Comparison of ENCODE assay signal across 18 cellular contexts in genomic region chr5:125890387-125890955, GRCh38.
DNase-seq lines count a peak whose midpoint lies in the region; ATAC-seq lines count a peak whose summit lies in the region.
"Had no signal": no experiment of that assay in that cellular context is flagged by ENCODE, and none has a peak within 500 bp of the region (broad histone marks: within the 10 kb centered on the region; RNA-seq: fewer than 3 reads in every experiment).

No MANE protein-coding gene starts in this region.

- H3K9me3 Mint-ChIP-seq in T-cell: peaks cover 5 to 13% (median 8%) of the 10 kb centered on the region in 3 donors
- peaks cover 7% of the 10 kb centered on the region for H3K9me3 Mint-ChIP-seq in activated CD4-positive, alpha-beta T cell treated with anti-CD3 and anti-CD28 coated beads, Interleukin-2, amount 10 ng/mL, durations not matched to agents 7 days and 5 days

- H3K27ac Mint-ChIP-seq in T-cell: no peak overlapping the region
- H3K27ac Mint-ChIP-seq in activated CD4-positive, alpha-beta T cell treated with anti-CD3 and anti-CD28 coated beads, Interleukin-2, amount 10 ng/mL, durations not matched to agents 7 days and 5 days: no peak overlapping the region
- H3K27ac Mint-ChIP-seq: CD8-positive, alpha-beta memory T cell had no signal

- POLR2A ChIA-PET in T-cell (lab: Charles Lee): no interaction called here
- POLR2A ChIA-PET in activated CD4-positive, alpha-beta T cell treated with anti-CD3 and anti-CD28 coated beads, Interleukin-2, amount 10 ng/mL, durations not matched to agents 7 days and 5 days (lab: Charles Lee): no interaction called here

- ATAC-seq in left cardiac atrium (peak; percentile 50 to 58), Right ventricle myocardium inferior (no peak), T-cell (replicated peaks in 1 of 4) (no peak), GM18861 (IDR thresholded peaks at IDR 0.05; ENCODE audit: unreplicated experiment) (no peak)
- ATAC-seq: A549 had no signal

- H3K36me3 Mint-ChIP-seq in T-cell: no peaks in the 10 kb centered on the region
- no peaks in the 10 kb centered on the region for H3K36me3 Mint-ChIP-seq in activated CD4-positive, alpha-beta T cell treated with anti-CD3 and anti-CD28 coated beads, Interleukin-2, amount 10 ng/mL, durations not matched to agents 7 days and 5 days (ENCODE audit: low read depth)
- H3K36me3 Mint-ChIP-seq: CD8-positive, alpha-beta memory T cell had no signal

- no peaks in the 10 kb centered on the region for H3K4me1 Mint-ChIP-seq in T-cell
- no peaks in the 10 kb centered on the region for H3K4me1 Mint-ChIP-seq in activated CD4-positive, alpha-beta T cell treated with anti-CD3 and anti-CD28 coated beads, Interleukin-2, amount 10 ng/mL, durations not matched to agents 7 days and 5 days
- H3K4me1 Mint-ChIP-seq: CD8-positive, alpha-beta memory T cell had no signal

- CTCF ChIA-PET in T-cell (lab: Charles Lee): no interaction called here
- CTCF ChIA-PET in activated CD4-positive, alpha-beta T cell treated with anti-CD3 and anti-CD28 coated beads, Interleukin-2, amount 10 ng/mL, durations not matched to agents 7 days and 5 days (lab: Charles Lee): no interaction called here

- no peak overlapping the region for H3K4me3 Mint-ChIP-seq in T-cell
- H3K4me3 Mint-ChIP-seq in activated CD4-positive, alpha-beta T cell treated with anti-CD3 and anti-CD28 coated beads, Interleukin-2, amount 10 ng/mL, durations not matched to agents 7 days and 5 days: no peak overlapping the region
- H3K4me3 Mint-ChIP-seq: CD8-positive, alpha-beta memory T cell had no signal

- DNase-seq in left cardiac atrium (no peak), Right ventricle myocardium inferior (ENCODE audit: missing footprints) (no peak), amniotic epithelial cell (ENCODE audit: low read depth) (peak; percentile 64), fibroblast of gingiva (ENCODE audit: low read depth) (peak; percentile 65), myocyte (ENCODE audit: low read depth) (peak; percentile 8), T-cell (no peak)
- DNase-seq in activated CD4-positive, alpha-beta T cell treated with anti-CD3 and anti-CD28 coated beads, Interleukin-2, amount 10 ng/mL, durations not matched to agents 7 days and 5 days: no peak
- DNase-seq: CD8-positive, alpha-beta memory T cell; DMS79 treated with DMSO at 0.1 percent for 48 hours; GOT3; NCI-H1417 treated with DMSO at 0.1 percent for 48 hours; NCI-H1930; NCI-H446 treated with DMSO at 0.1 percent for 48 hours; NCI-H748 treated with DMSO at 0.1 percent for 48 hours; PC-9; SHP77 treated with DMSO at 0.1 percent for 48 hours had no signal

- intact Hi-C loops in left cardiac atrium (cut with DNase I): no loop called here
- intact Hi-C loops in Right ventricle myocardium inferior (cut with DNase I): no loop called here

- no peaks in the 10 kb centered on the region for H3K27me3 Mint-ChIP-seq in T-cell
- no peaks in the 10 kb centered on the region for H3K27me3 Mint-ChIP-seq in activated CD4-positive, alpha-beta T cell treated with anti-CD3 and anti-CD28 coated beads, Interleukin-2, amount 10 ng/mL, durations not matched to agents 7 days and 5 days
- H3K27me3 Mint-ChIP-seq: CD8-positive, alpha-beta memory T cell had no signal

Comparison
In these comparisons a context has a peak if more than half of its experiments do, and no peak if none do; other contexts are left out.
1. ATAC-seq: peak in left cardiac atrium (2 of 2); none in Right ventricle myocardium inferior (single experiment), T-cell (0 of 4) and GM18861 (single experiment).
2. DNase-seq: peak in amniotic epithelial cell (single experiment), fibroblast of gingiva (single experiment) and myocyte (single experiment); none in left cardiac atrium (single experiment), Right ventricle myocardium inferior (single experiment), T-cell (0 of 34) and activated CD4-positive, alpha-beta T cell treated with anti-CD3 and anti-CD28 coated beads, Interleukin-2, amount 10 ng/mL, durations not matched to agents 7 days and 5 days (single experiment).